8 cellular contexts compared by ENCODE assay signal in genomic region chr1:109277434-109278204, GRCh38. TPM values are rescaled to one million over a fixed set of nuclear protein-coding genes. Genes with fewer than 3 reads are reported as not detected.
DNase-seq lines count a peak whose midpoint lies in the region; ATAC-seq and TF ChIP-seq lines count a peak whose summit lies in the region.

No MANE protein-coding gene starts in this region.

- H3K4me1 Mint-ChIP-seq in nephron, result peaks cover 61% of the 10 kb centered on the region

- 60 to 72% (median 61%) methylated on average over 5 to 7 of the region's 7 CpGs for WGBS in stomach, 5 donors

- H3K27ac ChIP-seq in PC-3 (ENCODE audit: low read length) (peak overlapping the region; percentile 95), stomach (peak overlapping the region in 3 of 5 donors; percentile 1 to 36 (median 5))

- peaks cover 12% of the 10 kb centered on the region for H3K27me3 Mint-ChIP-seq in nephron (ENCODE audit: low read depth)

- H3K27me3 ChIP-seq in PC-3 (ENCODE audit: low read length), result no peaks in the 10 kb centered on the region
- H3K27me3 ChIP-seq in stomach, result no peaks in the 10 kb centered on the region

- CTCF ChIA-PET in PC-3 (lab: Charles Lee), result interaction anchor here (0.6 kb wide), 1 partner anchor 121 kb away, joined by 6 read pairs; no protein-coding TSS in a partner anchor

- POLR2A ChIA-PET in PC-3 (lab: Charles Lee; ENCODE audit: unreplicated experiment), result no interaction called here

- H3K36me3 ChIP-seq in PC-3 (ENCODE audit: low read depth, low read length), result peaks cover 11% of the 10 kb centered on the region
- peaks cover 0 to 11% (median 1%) of the 10 kb centered on the region in 4 donors for H3K36me3 ChIP-seq in stomach

- H3K27ac Mint-ChIP-seq in nephron, result peak overlapping the region; percentile 56 to 89 (median 82)

- peaks cover 10% of the 10 kb centered on the region for H3F3A ChIP-seq in PC-3 (ENCODE audit: low read length, unreplicated experiment)

- no peaks in the 10 kb centered on the region for H3K9me3 Mint-ChIP-seq in nephron

- no peak for TF ChIP-seq POLR2A in stomach (IDR thresholded peaks at IDR 0.05)

- TF ChIP-seq EP300 in stomach (IDR thresholded peaks at IDR 0.05), result no peak

- H3K4me3 Mint-ChIP-seq in nephron, result peak overlapping the region in 1 of 3 experiments; percentile 12

- no peak overlapping the region for H3K4me3 ChIP-seq in PC-3 (ENCODE audit: low read length)
- H3K4me3 ChIP-seq in stomach, result no peak overlapping the region

- BruUV-seq in PC-3 (replicated peaks; lab: Mats Ljungman, UMichigan), result no TSS peak

- peak in 12 of 14 donors; percentile 26 to 81 (median 64) for DNase-seq in C1 segment of cervical spinal cord (lab: John Stamatoyannopoulos, UW)
- DNase-seq in GM19240 (ENCODE audit: insufficient read length, low spot score), result peak; percentile 94
- peak in 74 of 76 experiments; percentile 9 to 88 (median 70) for DNase-seq in HUDEP-2 (lab: John Stamatoyannopoulos, UW; ENCODE audit: unreplicated experiment in 76 of 76)
- DNase-seq in PC-3, result peak; percentile 70
- peak; percentile 27 for DNase-seq in activated T-helper 1 cell treated with Interleukin-2 at 50 U/mL for 16 hours (ENCODE audit: low read depth)
- DNase-seq in fibroblast of peridontal ligament (ENCODE audit: extremely low read depth), result peak; percentile 64
- DNase-seq in stomach, result peak; percentile 84

- H3K9ac ChIP-seq in PC-3 (ENCODE audit: low read length), result no peak overlapping the region

- no peaks in the 10 kb centered on the region for H3K9me3 ChIP-seq in PC-3 (ENCODE audit: low read length)
- no peaks in the 10 kb centered on the region for H3K9me3 ChIP-seq in stomach

- H2AFZ ChIP-seq in PC-3 (ENCODE audit: low read length), result no peak overlapping the region

- ATAC-seq in PC-3, result peak; percentile 3; the same call in 1 of the 2 replicates

- peaks cover 14% of the 10 kb centered on the region for H3K36me3 Mint-ChIP-seq in nephron (ENCODE audit: low read depth)

- no peaks in the 10 kb centered on the region for H3K9me2 ChIP-seq in PC-3 (replicated peaks; ENCODE audit: low read length)

- intact Hi-C loops in PC-3 (cut with micrococcal nuclease), result loop anchor here (1.0 kb wide), 1 partner anchor 122 kb away; no protein-coding TSS in a partner anchor
- intact Hi-C loops in stomach (cut with DNase I; ENCODE audit: low total_unique reads), result loop anchor here (5.0 kb wide), 1 partner anchor 120 kb away; the partner anchor contains the start of gene SORT1

- no peaks in the 10 kb centered on the region for H4K20me1 ChIP-seq in PC-3 (ENCODE audit: low read length)

- peaks cover 31% of the 10 kb centered on the region for H3K79me2 ChIP-seq in PC-3 (ENCODE audit: low read length)

- TF ChIP-seq CTCF in PC-3 (conservative IDR thresholded peaks at IDR 0.05; ENCODE audit: low read depth, low read length) (peak; percentile 81), nephron (IDR thresholded peaks at IDR 0.05; ENCODE audit: unreplicated experiment in 3 of 3) (peak; percentile 77 to 89 (median 85)), stomach (IDR thresholded peaks at IDR 0.05) (peak in 5 of 7 experiments; percentile 88 to 94 (median 93))

- no peak overlapping the region for H3K4me2 ChIP-seq in PC-3 (ENCODE audit: low read length)

- H3K4me1 ChIP-seq in PC-3 (ENCODE audit: insufficient read depth, low read length) (peaks cover 68% of the 10 kb centered on the region), stomach (peaks cover 36 to 70% (median 39%) of the 10 kb centered on the region in 4 donors)

RNA-seq across cellular contexts. Expression of gene PSRC1, which starts 5.3 kb away (rescaled TPM):
- total RNA-seq in PC-3 (2014; rRNA removed), result 33.8 and 34.5 TPM in 2 replicates
- total RNA-seq in stomach, result 10 to 100 TPM in 1 of 5 donors, 1 to 10 TPM in 1, under 1 TPM in 2, not detected in 1; 0.29 to 18.7 (median 1.7) TPM
- polyA plus RNA-seq in stomach, result 10 to 100 TPM in 1 of 3 donors, 1 to 10 TPM in 2; 3.6 to 11.2 (median 4.1) TPM

RNA-seq across cellular contexts. Expression of gene CELSR2, which starts 28.3 kb away (rescaled TPM):
- total RNA-seq in PC-3 (2014; rRNA removed), result 3.6 and 6.4 TPM in 2 replicates
- total RNA-seq in stomach, result 10 to 100 TPM in 1 of 5 donors, 1 to 10 TPM in 4; 3.5 to 18.7 (median 7.2) TPM
- polyA plus RNA-seq in stomach, result 1 to 10 TPM in 2 of 3 donors, under 1 TPM in 1; 0.76 to 8.7 (median 1.5) TPM

RNA-seq across cellular contexts. Expression of gene MYBPHL, which starts 29.2 kb away (rescaled TPM):
- not detected in 2 replicates for total RNA-seq in PC-3 (2014; rRNA removed)
- total RNA-seq in stomach, result not detected
- polyA plus RNA-seq in stomach, result under 1 TPM in 1 of 3 donors, not detected in 2; 0.45 TPM

Comparison
In these comparisons a context has a peak if more than half of its experiments do, and no peak if none do; other contexts are left out.
1. DNase-seq: peak in every context shown above with its lines; median percentile 94 in GM19240; 84 in stomach; 70 in HUDEP-2; 70 in PC-3; 64 in C1 segment of cervical spinal cord; 64 in fibroblast of peridontal ligament; 27 in activated T-helper 1 cell treated with Interleukin-2 at 50 U/mL for 16 hours.